In genomic region chr17:42609182-42609813, GRCh38 we compare ENCODE assay signal across 8 cellular contexts. TPM values are rescaled to one million over a fixed set of nuclear protein-coding genes. Genes with fewer than 3 reads are reported as not detected.
DNase-seq lines count a peak whose midpoint lies in the region; ATAC-seq and TF ChIP-seq lines count a peak whose summit lies in the region.

Gene RETREG3, minus strand, starts transcription at chr17:42609374. Its CDS starts 50 bp downstream, at chr17:42609324.
Gene TUBG1, plus strand, starts transcription at chr17:42609683. Its CDS starts 55 bp downstream, at chr17:42609738.

- peak; percentile 43 for TF ChIP-seq CTCF in GM12874 (IDR thresholded peaks at IDR 0.05; ENCODE audit: insufficient read depth, low read depth, low read length)
- peak in 2 of 3 donors; percentile 48 to 61 for TF ChIP-seq CTCF in ovary (IDR thresholded peaks at IDR 0.05)
- peak in 3 of 6 experiments; percentile 12 to 33 (median 18) for TF ChIP-seq CTCF in thyroid gland (IDR thresholded peaks at IDR 0.05)

- no peaks in the 10 kb centered on the region for H3K9me3 Mint-ChIP-seq in activated naive CD8-positive, alpha-beta T cell treated with anti-CD3 and anti-CD28 coated beads, Interleukin-2, amount 50 U/mL, for 24 hours

- H3K36me3 Mint-ChIP-seq in activated naive CD8-positive, alpha-beta T cell treated with anti-CD3 and anti-CD28 coated beads, Interleukin-2, amount 50 U/mL, for 24 hours (ENCODE audit: low read depth) = peaks cover 34% of the 10 kb centered on the region

- TF ChIP-seq POLR2A in ovary (IDR thresholded peaks at IDR 0.05) (peak; percentile 60), thyroid gland (IDR thresholded peaks at IDR 0.05) (peak; percentile 19 to 92)

- peak; percentile 96 for DNase-seq in NCI-H1417 treated with DMSO at 0.1 percent for 48 hours (lab: John Stamatoyannopoulos, UW)
- DNase-seq in SW480 (ENCODE audit: low spot score) = peak; percentile 98
- peak; percentile 99 for DNase-seq in activated naive CD8-positive, alpha-beta T cell treated with anti-CD3 and anti-CD28 coated beads, Interleukin-2, amount 50 U/mL, for 24 hours
- peak; percentile 100 for DNase-seq in Right ventricle myocardium inferior (ENCODE audit: missing footprints)
- peak; percentile 98 to 99 (median 99) for DNase-seq in ovary
- DNase-seq in thyroid gland = peak; percentile 99

- TF ChIP-seq EP300 in ovary (IDR thresholded peaks at IDR 0.05) = no peak

- H3K36me3 ChIP-seq in ovary (no peaks in the 10 kb centered on the region), thyroid gland (peaks cover 13 to 17% of the 10 kb centered on the region in 2 donors)

- no peaks in the 10 kb centered on the region for H3K9me3 ChIP-seq in ovary
- no peaks in the 10 kb centered on the region for H3K9me3 ChIP-seq in thyroid gland

- H3K27me3 ChIP-seq in ovary (no peaks in the 10 kb centered on the region), thyroid gland (no peaks in the 10 kb centered on the region)

- H3K4me1 ChIP-seq in ovary (ENCODE audit: insufficient read depth) (peaks cover 13% of the 10 kb centered on the region), thyroid gland (peaks cover 22 to 23% of the 10 kb centered on the region in 2 donors)

- peak within 1 kb of the TSS; percentile 81 to 91 for H3K27ac ChIP-seq in ovary
- peak within 1 kb of the TSS; percentile 78 to 87 (median 84) for H3K27ac ChIP-seq in thyroid gland

- peaks cover 51% of the 10 kb centered on the region for H3K4me1 Mint-ChIP-seq in activated naive CD8-positive, alpha-beta T cell treated with anti-CD3 and anti-CD28 coated beads, Interleukin-2, amount 50 U/mL, for 24 hours

- peak within 1 kb of the TSS; percentile 100 for H3K4me3 Mint-ChIP-seq in activated naive CD8-positive, alpha-beta T cell treated with anti-CD3 and anti-CD28 coated beads, Interleukin-2, amount 50 U/mL, for 24 hours

- WGBS in ovary, 3 donors = 0% methylated on average over 56 to 66 of the region's 66 CpGs
- WGBS in thyroid gland, 2 donors = 0% methylated on average over 19 of the region's 66 CpGs; no CpG with 5 or more reads in 1 of the 2 donors

- ATAC-seq in HG02763 (IDR thresholded peaks at IDR 0.05; ENCODE audit: unreplicated experiment) = peak; percentile 93
- peak; percentile 91 for ATAC-seq in activated naive CD8-positive, alpha-beta T cell treated with anti-CD3 and anti-CD28 coated beads, Interleukin-2, amount 50 U/mL, for 24 hours
- ATAC-seq in Right ventricle myocardium inferior = peak; percentile 99

- intact Hi-C loops in Right ventricle myocardium inferior (cut with DNase I) (loop anchor here (2.0 to 5.0 kb wide), 2 partner anchors 42 to 70 kb away; partner anchors contain the start of gene MLX), ovary (cut with DNase I) (loop anchor here in 3 of 4 donors (2.0 to 10.0 kb wide), 4 partner anchors 56 to 73 kb away; partner anchors contain the start of genes CCR10 (in 2 of the 3), CNTNAP1 (in 1 of the 3) and PLEKHH3 (in 1 of the 3)), thyroid gland (cut with DNase I) (no loop called here)

- peak within 1 kb of the TSS; percentile 96 for H3K27ac Mint-ChIP-seq in activated naive CD8-positive, alpha-beta T cell treated with anti-CD3 and anti-CD28 coated beads, Interleukin-2, amount 50 U/mL, for 24 hours

- H3K27me3 Mint-ChIP-seq in activated naive CD8-positive, alpha-beta T cell treated with anti-CD3 and anti-CD28 coated beads, Interleukin-2, amount 50 U/mL, for 24 hours = peaks cover 4% of the 10 kb centered on the region

- H3K4me3 ChIP-seq in ovary = peak within 1 kb of the TSS; percentile 82
- H3K4me3 ChIP-seq in thyroid gland (replicated peaks in 1 of 3) = peak within 1 kb of the TSS; percentile 75 to 95 (median 81)

RNA-seq across cellular contexts. Expression of gene RETREG3, which starts in this region (rescaled TPM):
- 22.5 TPM for total RNA-seq in Right ventricle myocardium inferior
- total RNA-seq in ovary = 10 to 100 TPM; 39.3 to 63.0 (median 46.4) TPM
- polyA plus RNA-seq in ovary = 10 to 100 TPM; 25.8 to 37.3 TPM
- total RNA-seq in thyroid gland = 10 to 100 TPM; 61.9 to 74.4 (median 72.1) TPM

RNA-seq across cellular contexts. Expression of gene TUBG1, which starts in this region (rescaled TPM):
- 54.3 TPM for total RNA-seq in Right ventricle myocardium inferior
- 10 to 100 TPM; 12.8 to 41.2 (median 25.6) TPM for total RNA-seq in ovary
- 10 to 100 TPM; 11.3 to 14.3 TPM for polyA plus RNA-seq in ovary
- 10 to 100 TPM; 17.1 to 45.6 (median 31.7) TPM for total RNA-seq in thyroid gland

Comparison
In these comparisons a context has a peak if more than half of its experiments do, and no peak if none do; other contexts are left out.
1. Peak in every context shown above with its lines: DNase-seq, ATAC-seq, H3K4me3 ChIP-seq and H3K27ac ChIP-seq.